In the genomic region with DNA sequence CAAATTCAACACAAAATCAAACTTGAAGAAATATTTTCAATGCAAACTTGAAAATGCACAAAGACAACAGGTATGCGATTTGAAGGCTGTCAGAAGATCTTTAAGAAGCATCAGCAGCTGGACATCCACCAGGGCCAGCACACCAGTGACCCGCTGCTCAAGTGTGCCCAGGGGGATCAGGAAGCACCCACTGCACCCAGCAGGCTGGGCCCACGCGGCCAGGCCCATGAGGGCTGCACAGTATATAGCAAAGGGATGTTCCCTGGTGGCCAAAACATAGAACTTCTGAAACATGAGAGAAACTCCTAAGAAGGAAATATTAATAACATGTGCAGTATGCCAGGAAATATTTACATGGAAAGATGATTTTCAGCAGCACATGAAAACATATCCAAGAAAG, we compare ENCODE assay signal across 30 cellular contexts. TPM values are rescaled to one million over a fixed set of nuclear protein-coding genes. Genes with fewer than 3 reads are reported as not detected.
DNase-seq lines count a peak whose midpoint lies in the region; ATAC-seq and TF ChIP-seq lines count a peak whose summit lies in the region.
"Had no signal": no experiment of that assay in that cellular context is flagged by ENCODE, and none has a peak within 500 bp of the region (broad histone marks: within the 10 kb centered on the region; RNA-seq: fewer than 3 reads in every experiment).

No MANE protein-coding gene starts in this region.

- 0 out of 2 replicates have a peak, but pooled peaks cover 3% of the 10 kb centered on the region for H3K9me3 ChIP-seq in Caco-2
- H3K9me3 ChIP-seq in T-helper 17 cell (ENCODE audit: control insufficient read depth, low read length, poor library complexity, severe bottlenecking), result no peaks in the 10 kb centered on the region
- H3K9me3 ChIP-seq: body of pancreas, sigmoid colon, suprapubic skin had no signal

- H3K4me1 ChIP-seq in Caco-2 (no peaks in the 10 kb centered on the region), foreskin keratinocyte (no peaks in the 10 kb centered on the region)
- H3K4me1 ChIP-seq: suprapubic skin had no signal

- H3K36me3 ChIP-seq in Caco-2 (ENCODE audit: control insufficient read depth, insufficient read depth, low read length), result no peaks in the 10 kb centered on the region

- POLR2A ChIA-PET in Caco-2 (lab: Charles Lee), result no interaction called here

- H3K27ac ChIP-seq in foreskin keratinocyte, result no peak overlapping the region
- H3K27ac ChIP-seq: body of pancreas, GM23248, parathyroid adenoma, sigmoid colon, SK-N-MC, suprapubic skin, VCaP had no signal

- CTCF ChIA-PET in Caco-2 (lab: Charles Lee), result no interaction called here

- H3K36me3 Mint-ChIP-seq in Caco-2 (ENCODE audit: insufficient read depth, unreplicated experiment) (peaks cover 67% of the 10 kb centered on the region), HFFc6 (ENCODE audit: low read depth) (peaks cover 19% of the 10 kb centered on the region; the same call in 1 of the 2 replicates), T-helper 17 cell (ENCODE audit: low read depth) (peaks cover 3% of the 10 kb centered on the region)
- H3K36me3 Mint-ChIP-seq in activated naive CD8-positive, alpha-beta T cell treated with anti-CD3 and anti-CD28 coated beads for 36 hours, result peaks cover 15% of the 10 kb centered on the region

- ATAC-seq in T-helper 17 cell (no peak), foreskin keratinocyte (peak; percentile 45)
- ATAC-seq: activated T-cell treated with anti-CD3 and anti-CD28 coated beads, Interleukin-2, amount 50 U/mL, for 4 hours; body of pancreas; left cardiac atrium; stimulated activated memory B cell treated with anti-CD40 and anti-IgM and Interleukin-4, amounts not matched to agents 10 μg/mL and 1 μg/mL and 100 μg/mL, for 72 hours had no signal

- peak overlapping the region; percentile 19 for H3K27ac Mint-ChIP-seq in Caco-2 (ENCODE audit: unreplicated experiment)
- no peak overlapping the region for H3K27ac Mint-ChIP-seq in HFFc6
- H3K27ac Mint-ChIP-seq in T-helper 17 cell, result no peak overlapping the region
- H3K27ac Mint-ChIP-seq in activated naive CD8-positive, alpha-beta T cell treated with anti-CD3 and anti-CD28 coated beads for 36 hours, result no peak overlapping the region
- H3K27ac Mint-ChIP-seq: activated CD4-positive, alpha-beta T cell treated with anti-CD3 and anti-CD28 coated beads, Interleukin-2, amount 10 ng/mL, durations not matched to agents 7 days and 5 days; stimulated activated memory B cell treated with anti-CD40 and anti-IgM and Interleukin-4, amounts not matched to agents 10 μg/mL and 1 μg/mL and 100 μg/mL, for 72 hours; T-helper 2 cell treated with Interferon-gamma antibody and Interleukin-4, amounts not matched to agents 5 μg/mL and 100 μg/mL, for 36 hours had no signal

- no peak overlapping the region for H3K4me3 Mint-ChIP-seq in Caco-2 (ENCODE audit: unreplicated experiment)
- no peak overlapping the region for H3K4me3 Mint-ChIP-seq in HFFc6
- H3K4me3 Mint-ChIP-seq in T-helper 17 cell, result peak overlapping the region; percentile 15
- H3K4me3 Mint-ChIP-seq in activated naive CD8-positive, alpha-beta T cell treated with anti-CD3 and anti-CD28 coated beads for 36 hours, result no peak overlapping the region
- H3K4me3 Mint-ChIP-seq: activated CD4-positive, alpha-beta T cell treated with anti-CD3 and anti-CD28 coated beads, Interleukin-2, amount 10 ng/mL, durations not matched to agents 7 days and 5 days; activated T-cell treated with anti-CD3 and anti-CD28 coated beads, Interleukin-2, amount 50 U/mL, for 4 hours; neural crest cell; stimulated activated memory B cell treated with anti-CD40 and anti-IgM and Interleukin-4, amounts not matched to agents 10 μg/mL and 1 μg/mL and 100 μg/mL, for 72 hours; T-helper 2 cell treated with Interferon-gamma antibody and Interleukin-4, amounts not matched to agents 5 μg/mL and 100 μg/mL, for 36 hours had no signal

- no peak overlapping the region for H3K4me3 ChIP-seq in Caco-2 (ENCODE audit: low read depth, low read length)
- H3K4me3 ChIP-seq: body of pancreas, GM23248, sigmoid colon, SK-N-MC, suprapubic skin had no signal

- no peaks in the 10 kb centered on the region for H3K27me3 Mint-ChIP-seq in Caco-2 (ENCODE audit: insufficient read depth, unreplicated experiment)
- H3K27me3 Mint-ChIP-seq in HFFc6 (ENCODE audit: insufficient read depth), result no peaks in the 10 kb centered on the region
- H3K27me3 Mint-ChIP-seq in T-helper 17 cell, result no peaks in the 10 kb centered on the region
- no peaks in the 10 kb centered on the region for H3K27me3 Mint-ChIP-seq in activated naive CD8-positive, alpha-beta T cell treated with anti-CD3 and anti-CD28 coated beads for 36 hours
- H3K27me3 Mint-ChIP-seq: activated CD4-positive, alpha-beta T cell treated with anti-CD3 and anti-CD28 coated beads, Interleukin-2, amount 10 ng/mL, durations not matched to agents 7 days and 5 days; stimulated activated memory B cell treated with anti-CD40 and anti-IgM and Interleukin-4, amounts not matched to agents 10 μg/mL and 1 μg/mL and 100 μg/mL, for 72 hours had no signal

- TF ChIP-seq CTCF in Caco-2 (IDR thresholded peaks at IDR 0.05; ENCODE audit: insufficient read depth in 1 of 2, low read depth in 1 of 2, low read length in 1 of 2, severe bottlenecking in 1 of 2, unreplicated experiment in 1 of 2), result peak; percentile 14 to 23
- TF ChIP-seq CTCF in HFFc6 (IDR thresholded peaks at IDR 0.05), result peak; percentile 47; the same call in 1 of the 2 replicates
- no peak for TF ChIP-seq CTCF in foreskin keratinocyte (conservative IDR thresholded peaks at IDR 0.05)

- no peaks in the 10 kb centered on the region for H3K27me3 ChIP-seq in Caco-2 (replicated peaks; ENCODE audit: control insufficient read depth, insufficient read depth, low read length)
- no peaks in the 10 kb centered on the region for H3K27me3 ChIP-seq in foreskin keratinocyte
- H3K27me3 ChIP-seq: body of pancreas, sigmoid colon, suprapubic skin had no signal

- H3K4me1 Mint-ChIP-seq in Caco-2 (ENCODE audit: low read depth, unreplicated experiment) (peaks cover 12% of the 10 kb centered on the region), HFFc6 (ENCODE audit: low read depth) (peaks cover 48% of the 10 kb centered on the region), T-helper 17 cell (peaks cover 16% of the 10 kb centered on the region)
- H3K4me1 Mint-ChIP-seq in activated naive CD8-positive, alpha-beta T cell treated with anti-CD3 and anti-CD28 coated beads for 36 hours, result peaks cover 21% of the 10 kb centered on the region
- H3K4me1 Mint-ChIP-seq: neural crest cell had no signal

- intact Hi-C loops in Caco-2 (cut with micrococcal nuclease; ENCODE audit: unreplicated experiment), result no loop called here

- H3K9me3 Mint-ChIP-seq in Caco-2 (ENCODE audit: unreplicated experiment) (no peaks in the 10 kb centered on the region), HFFc6 (no peaks in the 10 kb centered on the region)
- H3K9me3 Mint-ChIP-seq in activated naive CD8-positive, alpha-beta T cell treated with anti-CD3 and anti-CD28 coated beads for 36 hours, result no peaks in the 10 kb centered on the region
- H3K9me3 Mint-ChIP-seq: activated CD4-positive, alpha-beta T cell treated with anti-CD3 and anti-CD28 coated beads, Interleukin-2, amount 10 ng/mL, durations not matched to agents 7 days and 5 days; activated T-cell treated with anti-CD3 and anti-CD28 coated beads, Interleukin-2, amount 50 U/mL, for 4 hours; stimulated activated memory B cell treated with anti-CD40 and anti-IgM and Interleukin-4, amounts not matched to agents 10 μg/mL and 1 μg/mL and 100 μg/mL, for 72 hours; T-helper 2 cell treated with Interferon-gamma antibody and Interleukin-4, amounts not matched to agents 5 μg/mL and 100 μg/mL, for 36 hours had no signal

- BruUV-seq in Caco-2 (replicated peaks; lab: Mats Ljungman, UMichigan), result no TSS peak

- DNase-seq in Caco-2 (no peak), HFFc6 (no peak), T-helper 17 cell (no peak), foreskin keratinocyte (no peak), RKO (ENCODE audit: low spot score) (no peak), LoVo (ENCODE audit: low spot score) (no peak)
- no peak for DNase-seq in activated CD4-positive, alpha-beta T cell treated with anti-CD3 and anti-CD28 coated beads, Interleukin-2, amount 50 U/mL, for 1 hour
- DNase-seq in activated naive CD8-positive, alpha-beta T cell treated with anti-CD3 and anti-CD28 coated beads for 36 hours, result no peak
- DNase-seq: activated CD4-positive, alpha-beta T cell treated with anti-CD3 and anti-CD28 coated beads, Interleukin-2, amount 10 ng/mL, durations not matched to agents 7 days and 5 days; activated T-cell treated with anti-CD3 and anti-CD28 coated beads, Interleukin-2, amount 50 U/mL, for 4 hours; body of pancreas; C1 segment of cervical spinal cord; foreskin fibroblast; GM23248; KG1; left cardiac atrium; mammary epithelial cell; NCI-H1417 treated with DMSO at 0.1 percent for 48 hours; NCI-H2081; NCI-H2227 treated with DMSO at 0.1 percent for 48 hours; NCI-H526 treated with DMSO at 0.1 percent for 48 hours; sigmoid colon; stimulated activated CD4-positive, alpha-beta T cell treated with anti-CD3 and anti-CD28 coated beads, Interleukin-4, amount 100 ng/mL, for 4 hours had no signal

RNA-seq across cellular contexts. Expression of gene WDFY1, which starts 25.0 kb away (rescaled TPM):
- total RNA-seq in Caco-2 (2022) (110 and 123 TPM in 2 replicates), T-helper 17 cell (10 to 100 TPM; 36.9 to 44.8 TPM), foreskin keratinocyte (45.5 and 49.3 TPM in 2 replicates)
- 10 to 100 TPM; 35.2 to 50.4 (median 44.7) TPM for total RNA-seq in HFFc6 (2021; fragmentation: NEBNext Ultra II Directional; extraction: Animal tissue kit (Norgen Biotek cat#: 25700))
- polyA plus RNA-seq in foreskin keratinocyte, result 11.8 and 12.0 TPM in 2 replicates
- 10 to 100 TPM; 24.4 to 26.7 TPM for total RNA-seq in activated naive CD8-positive, alpha-beta T cell treated with anti-CD3 and anti-CD28 coated beads for 36 hours

RNA-seq across cellular contexts. Expression of gene MRPL44, which starts 37.2 kb away (rescaled TPM):
- total RNA-seq in Caco-2 (2022), result 64.9 and 66.6 TPM in 2 replicates
- total RNA-seq in HFFc6 (2021; fragmentation: NEBNext Ultra II Directional; extraction: Animal tissue kit (Norgen Biotek cat#: 25700)), result 10 to 100 TPM; 27.5 to 29.8 (median 28.6) TPM
- total RNA-seq in T-helper 17 cell, result 10 to 100 TPM; 21.8 to 30.5 TPM
- 29.5 and 33.2 TPM in 2 replicates for total RNA-seq in foreskin keratinocyte
- 25.3 and 31.6 TPM in 2 replicates for polyA plus RNA-seq in foreskin keratinocyte
- total RNA-seq in activated naive CD8-positive, alpha-beta T cell treated with anti-CD3 and anti-CD28 coated beads for 36 hours, result 10 to 100 TPM; 51.0 to 53.0 TPM
